Comparison of ENCODE assay signal across 1 cellular context in genomic region chr3:50502584-50503423, GRCh38.
TF ChIP-seq lines count a peak whose summit lies in the region.

No MANE protein-coding gene starts in this region.

TF ChIP-seq in H1, 55 proteins besides CTCF, POLR2A, EP300 and RAD21 (continued from another document):
- no peak for TF ChIP-seq SAP30 (IDR thresholded peaks at IDR 0.05; ENCODE audit: insufficient read depth, insufficient replicate concordance, low read length)
- no peak for TF ChIP-seq RXRA (IDR thresholded peaks at IDR 0.05; ENCODE audit: insufficient read depth, low read depth, low read length)
- TF ChIP-seq ASH2L (IDR thresholded peaks at IDR 0.05; ENCODE audit: low read length): no peak
- 0 out of 4 replicates have a peak, but pooled peaks of 1 of the 2 experiments have one; percentile 68 for TF ChIP-seq HDAC2 (IDR thresholded peaks at IDR 0.05; ENCODE audit: borderline replicate concordance in 1 of 2, low read depth in 2 of 2, low read length in 2 of 2)
- no peak for TF ChIP-seq PHF8 (conservative IDR thresholded peaks at IDR 0.05; ENCODE audit: low read depth, low read length)
- no peak for TF ChIP-seq TCF12 (IDR thresholded peaks at IDR 0.05; ENCODE audit: low read depth, low read length)
- TF ChIP-seq, protein P1, sequence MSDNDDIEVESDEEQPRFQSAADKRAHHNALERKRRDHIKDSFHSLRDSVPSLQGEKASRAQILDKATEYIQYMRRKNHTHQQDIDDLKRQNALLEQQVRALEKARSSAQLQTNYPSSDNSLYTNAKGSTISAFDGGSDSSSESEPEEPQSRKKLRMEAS (IDR thresholded peaks at IDR 0.05): no peak
- TF ChIP-seq ZNF274 (IDR thresholded peaks at IDR 0.05; ENCODE audit: borderline replicate concordance, extremely low read depth, low read length): no peak
